ENCODE assay signal across 1 cellular context in genomic region chr7:47806701-47807103, GRCh38.
TF ChIP-seq lines count a peak whose summit lies in the region.

No MANE protein-coding gene starts in this region.

TF ChIP-seq in WTC11, 78 proteins besides CTCF, POLR2A, EP300 and RAD21 (continued from another document):
- TF ChIP-seq OVOL2 (CRISPR knock-in tag; IDR thresholded peaks at IDR 0.05; ENCODE audit: borderline replicate concordance), result no peak
- TF ChIP-seq EMX1 (CRISPR knock-in tag; IDR thresholded peaks at IDR 0.05), result no peak
- TF ChIP-seq JAZF1 (CRISPR knock-in tag; IDR thresholded peaks at IDR 0.05), result no peak
- no peak for TF ChIP-seq NFE2L1 (CRISPR knock-in tag; IDR thresholded peaks at IDR 0.05)
